In the genomic region with DNA sequence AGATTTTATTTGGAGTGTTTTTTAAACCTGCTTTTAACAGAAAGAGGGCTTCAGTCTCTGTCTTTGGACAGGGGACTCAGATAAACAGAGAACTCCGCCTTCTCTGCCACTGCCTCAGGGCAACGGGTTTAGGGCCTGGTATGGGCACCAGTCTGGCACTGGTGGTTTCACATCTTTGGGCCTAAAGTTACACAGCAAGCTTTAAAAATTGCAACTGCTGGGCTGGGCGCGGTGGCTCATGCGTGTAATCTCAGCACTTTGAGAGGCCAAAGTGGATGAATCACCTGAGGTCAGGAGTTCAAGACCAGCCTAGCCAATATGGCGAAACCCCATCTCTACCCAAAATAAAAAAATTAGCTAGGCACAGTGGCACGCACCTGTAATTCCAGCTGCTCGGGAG, we compare ENCODE assay signal across 10 cellular contexts. TPM values are rescaled to one million over a fixed set of nuclear protein-coding genes. Genes with fewer than 3 reads are reported as not detected.
"Had no signal": no experiment of that assay in that cellular context is flagged by ENCODE, and none has a peak within 500 bp of the region (broad histone marks: within the 10 kb centered on the region; RNA-seq: fewer than 3 reads in every experiment).

No MANE protein-coding gene starts in this region.

- ATAC-seq: activated CD4-positive, CD25-positive, alpha-beta regulatory T cell treated with anti-CD3 and anti-CD28 coated beads, Interleukin-2, amount 50 U/mL, for 24 hours; pancreas; stimulated activated naive CD8-positive, alpha-beta T cell treated with anti-CD3 and anti-CD28 coated beads, Interleukin-15, amount 100 ng/mL, for 72 hours had no signal

- H3K9me3 Mint-ChIP-seq: activated CD4-positive, alpha-beta memory T cell treated with anti-CD3 and anti-CD28 coated beads, Interleukin-2, amount 10 ng/mL, durations not matched to agents 7 days and 5 days; neural progenitor cell; stimulated activated naive CD8-positive, alpha-beta T cell treated with anti-CD3 and anti-CD28 coated beads, Interleukin-15, amount 100 ng/mL, for 72 hours had no signal

- H3K27ac Mint-ChIP-seq: activated CD4-positive, alpha-beta memory T cell treated with anti-CD3 and anti-CD28 coated beads, Interleukin-2, amount 10 ng/mL, durations not matched to agents 7 days and 5 days; neural progenitor cell; stimulated activated naive CD8-positive, alpha-beta T cell treated with anti-CD3 and anti-CD28 coated beads, Interleukin-15, amount 100 ng/mL, for 72 hours had no signal

- H3K4me3 Mint-ChIP-seq: activated CD4-positive, alpha-beta memory T cell treated with anti-CD3 and anti-CD28 coated beads, Interleukin-2, amount 10 ng/mL, durations not matched to agents 7 days and 5 days; neural progenitor cell; stimulated activated naive CD8-positive, alpha-beta T cell treated with anti-CD3 and anti-CD28 coated beads, Interleukin-15, amount 100 ng/mL, for 72 hours had no signal

- H3K4me1 Mint-ChIP-seq: activated CD4-positive, alpha-beta memory T cell treated with anti-CD3 and anti-CD28 coated beads, Interleukin-2, amount 10 ng/mL, durations not matched to agents 7 days and 5 days; stimulated activated naive CD8-positive, alpha-beta T cell treated with anti-CD3 and anti-CD28 coated beads, Interleukin-15, amount 100 ng/mL, for 72 hours had no signal

- DNase-seq: activated CD4-positive, alpha-beta memory T cell treated with anti-CD3 and anti-CD28 coated beads, Interleukin-2, amount 10 ng/mL, durations not matched to agents 7 days and 5 days; activated CD8-positive, alpha-beta memory T cell treated with anti-CD3 and anti-CD28 coated beads, Interleukin-2, amount 50 U/mL, for 48 hours; pancreas; retina; stimulated activated CD4-positive, alpha-beta T cell treated with anti-CD3 and anti-CD28 coated beads, Interleukin-4, amount 100 ng/mL, for 4 hours; stimulated activated naive CD8-positive, alpha-beta T cell treated with anti-CD3 and anti-CD28 coated beads, Interleukin-15, amount 100 ng/mL, for 72 hours; T-helper 2 cell had no signal

RNA-seq across cellular contexts. Expression of gene NAT8L, which starts 10.3 kb away (rescaled TPM):
- total RNA-seq: ascending aorta had no signal
